In the genomic region with DNA sequence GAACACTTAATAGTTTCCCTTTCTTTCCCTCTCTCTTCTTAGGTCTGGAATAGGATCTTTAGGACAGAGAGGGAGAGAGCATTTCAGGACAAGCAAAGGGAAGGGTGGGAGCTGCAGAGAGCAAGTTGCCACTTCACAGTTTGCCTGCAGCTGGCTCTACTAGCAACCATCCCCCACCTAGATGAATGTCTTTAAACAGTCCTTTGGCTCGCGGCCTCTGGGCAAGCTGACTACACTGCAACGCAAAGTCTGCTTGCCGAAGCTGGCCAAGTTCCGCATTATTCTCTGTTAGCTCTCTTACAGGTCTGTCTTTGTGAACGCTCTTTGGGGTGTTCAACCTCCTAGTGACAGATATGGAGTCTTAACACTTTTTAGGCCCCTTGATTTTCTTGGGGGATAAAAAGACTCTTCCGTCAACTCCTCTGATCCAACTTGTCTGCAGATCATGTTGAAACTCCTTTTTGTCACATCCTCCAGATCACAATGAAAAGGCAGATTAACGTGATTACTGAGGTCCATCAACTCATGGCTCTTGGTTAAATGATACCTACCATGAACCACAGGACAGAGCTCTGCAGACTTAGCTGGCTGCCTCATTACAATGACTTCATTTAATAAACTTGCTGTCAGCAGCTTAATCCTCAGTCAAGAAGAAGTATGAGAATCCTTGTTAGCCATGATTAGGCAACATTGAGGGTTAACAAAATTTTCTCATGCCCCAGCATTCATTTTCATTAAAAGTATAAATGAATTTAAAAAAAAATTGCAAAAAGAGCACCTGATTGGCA, we compare ENCODE assay signal across 12 cellular contexts.
DNase-seq lines count a peak whose midpoint lies in the region; ATAC-seq and TF ChIP-seq lines count a peak whose summit lies in the region.
"Had no signal": no experiment of that assay in that cellular context is flagged by ENCODE, and none has a peak within 500 bp of the region (broad histone marks: within the 10 kb centered on the region; RNA-seq: fewer than 3 reads in every experiment).

No MANE protein-coding gene starts in this region.

- H4K5ac ChIP-seq in IMR-90 (ENCODE audit: low read depth, low read length): no peak overlapping the region

- H3K36me3 Mint-ChIP-seq in MCF 10A (ENCODE audit: insufficient read depth, unreplicated experiment): no peaks in the 10 kb centered on the region
- no peaks in the 10 kb centered on the region for H3K36me3 Mint-ChIP-seq in stimulated activated naive B cell treated with anti-CD40 and anti-IgM and Interleukin-4, amounts not matched to agents 10 μg/mL and 1 μg/mL and 100 μg/mL, for 72 hours
- no peaks in the 10 kb centered on the region for H3K36me3 Mint-ChIP-seq in activated CD8-positive, alpha-beta T cell treated with anti-CD3 and anti-CD28 coated beads for 36 hours (ENCODE audit: low read depth)
- H3K36me3 Mint-ChIP-seq: activated naive CD4-positive, alpha-beta T cell treated with anti-CD3 and anti-CD28 coated beads, Interleukin-2, amount 50 U/mL, for 24 hours; CD8-positive, alpha-beta T cell had no signal

- CTCF ChIA-PET in IMR-90 (lab: Yijun Ruan, JAX): interaction anchor here (0.6 to 0.8 kb wide), 2 partner anchors 13 to 1051 kb away, joined by 4 to 6 read pairs; no protein-coding TSS in a partner anchor
- CTCF ChIA-PET in MCF 10A (lab: Yijun Ruan, JAX): interaction anchor here (0.5 to 8.2 kb wide), 13 partner anchors 12 to 1395 kb away, joined by 3 to 77 read pairs (median 4); no protein-coding TSS in a partner anchor
- CTCF ChIA-PET in activated CD8-positive, alpha-beta T cell treated with anti-CD3 and anti-CD28 coated beads for 36 hours (lab: Charles Lee): interaction anchor here (1.5 to 1.8 kb wide), 2 partner anchors 10 to 13 kb away, joined by 4 to 10 read pairs; no protein-coding TSS in a partner anchor

- no peak overlapping the region for H2BK5ac ChIP-seq in IMR-90 (ENCODE audit: low read depth, low read length, poor library complexity, severe bottlenecking)

- no peak overlapping the region for H3K14ac ChIP-seq in IMR-90 (replicated peaks; ENCODE audit: low read depth, low read length)

- no peak for TF ChIP-seq RAD21 in IMR-90 (IDR thresholded peaks at IDR 0.05; ENCODE audit: low read length)

- 19% methylated on average over 3 of the region's 8 CpGs; no CpG with 5 or more reads in 1 of the 2 experiments for WGBS in IMR-90 (ENCODE audit: extremely low coverage in 2 of 2, insufficient read length in 1 of 2), 2 experiments

- no peaks in the 10 kb centered on the region for H3K27me3 Mint-ChIP-seq in MCF 10A (ENCODE audit: insufficient read depth, unreplicated experiment)
- peaks cover 32 to 35% of the 10 kb centered on the region in 2 donors for H3K27me3 Mint-ChIP-seq in stimulated activated naive B cell treated with anti-CD40 and anti-IgM and Interleukin-4, amounts not matched to agents 10 μg/mL and 1 μg/mL and 100 μg/mL, for 72 hours
- H3K27me3 Mint-ChIP-seq in activated CD8-positive, alpha-beta T cell treated with anti-CD3 and anti-CD28 coated beads for 36 hours: peaks cover 17% of the 10 kb centered on the region

- H3K23ac ChIP-seq in IMR-90 (ENCODE audit: low read depth, low read length): no peak overlapping the region; the same call in 1 of the 2 replicates

- no peak overlapping the region for H3K56ac ChIP-seq in IMR-90 (ENCODE audit: extremely low read depth, insufficient read depth, low read length)

- H2AFZ ChIP-seq in IMR-90 (replicated peaks; ENCODE audit: low read length, poor library complexity): peak overlapping the region; percentile 58

- peak; percentile 80 for ATAC-seq in IMR-90 (ENCODE audit: low read depth)
- ATAC-seq in stimulated activated naive B cell treated with anti-CD40 and anti-IgM and Interleukin-4, amounts not matched to agents 10 μg/mL and 1 μg/mL and 100 μg/mL, for 72 hours (replicated peaks): no peak
- no peak for ATAC-seq in activated CD8-positive, alpha-beta T cell treated with anti-CD3 and anti-CD28 coated beads for 36 hours
- ATAC-seq: CD8-positive, alpha-beta T cell had no signal

- H3K4me1 ChIP-seq in IMR-90 (ENCODE audit: control insufficient read depth, insufficient read depth, low read length) (peaks cover 14% of the 10 kb centered on the region), iPS-20b (ENCODE audit: insufficient read depth, low read length) (peaks cover 28% of the 10 kb centered on the region), skeletal muscle tissue (ENCODE audit: control insufficient read depth in 3 of 3, insufficient read depth in 3 of 3, low read length in 3 of 3) (peaks cover 53 to 64% (median 56%) of the 10 kb centered on the region in 3 donors)
- H3K4me1 ChIP-seq: spleen had no signal

- H3K27ac Mint-ChIP-seq in MCF 10A (ENCODE audit: low read depth, unreplicated experiment): no peak overlapping the region
- H3K27ac Mint-ChIP-seq in stimulated activated naive B cell treated with anti-CD40 and anti-IgM and Interleukin-4, amounts not matched to agents 10 μg/mL and 1 μg/mL and 100 μg/mL, for 72 hours: no peak overlapping the region
- no peak overlapping the region for H3K27ac Mint-ChIP-seq in activated CD8-positive, alpha-beta T cell treated with anti-CD3 and anti-CD28 coated beads for 36 hours
- H3K27ac Mint-ChIP-seq: activated naive CD4-positive, alpha-beta T cell treated with anti-CD3 and anti-CD28 coated beads, Interleukin-2, amount 50 U/mL, for 24 hours; CD8-positive, alpha-beta T cell had no signal

- intact Hi-C loops in IMR-90 (cut with micrococcal nuclease) (no loop called here), MCF 10A (cut with micrococcal nuclease) (no loop called here)
- intact Hi-C loops in activated CD8-positive, alpha-beta T cell treated with anti-CD3 and anti-CD28 coated beads for 36 hours (cut with micrococcal nuclease): no loop called here

- no peak overlapping the region for H4K91ac ChIP-seq in IMR-90 (ENCODE audit: insufficient read depth, low read depth, low read length)

- dilution Hi-C loops in IMR-90 (cut with HindIII; ENCODE audit: low sequenced_read_pairs, unreplicated experiment): no loop called here

- no peak overlapping the region for H2BK15ac ChIP-seq in IMR-90 (ENCODE audit: low read depth, low read length)

- H2BK20ac ChIP-seq in IMR-90 (ENCODE audit: low read depth, low read length): no peak overlapping the region

- H3K79me1 ChIP-seq in IMR-90 (ENCODE audit: low read depth in 1 of 2, low read length in 2 of 2): no peaks in the 10 kb centered on the region

- POLR2A ChIA-PET in IMR-90 (lab: Charles Lee; ENCODE audit: unreplicated experiment) (no interaction called here), MCF 10A (lab: Yijun Ruan, JAX) (interaction anchor here (1.4 to 3.1 kb wide), 7 partner anchors 9 to 158 kb away, joined by 3 to 20 read pairs (median 11); a partner anchor contains a TSS)
- POLR2A ChIA-PET in activated CD8-positive, alpha-beta T cell treated with anti-CD3 and anti-CD28 coated beads for 36 hours (lab: Charles Lee): no interaction called here

- DNase-seq in IMR-90 (peak; percentile 56), MCF 10A (ENCODE audit: unreplicated experiment) (peak; percentile 63), NCI-H510A treated with DMSO at 0.1 percent for 48 hours (lab: John Stamatoyannopoulos, UW) (no peak)
- DNase-seq in stimulated activated naive B cell treated with anti-CD40 and anti-IgM and Interleukin-4, amounts not matched to agents 10 μg/mL and 1 μg/mL and 100 μg/mL, for 72 hours: no peak
- DNase-seq in activated CD8-positive, alpha-beta T cell treated with anti-CD3 and anti-CD28 coated beads for 36 hours: no peak
- DNase-seq: CD8-positive, alpha-beta T cell; SIG-M5; spleen had no signal

- in situ Hi-C loops in IMR-90 (cut with MboI; ENCODE audit: low sequenced_read_pairs): no loop called here

- H3K4me1 Mint-ChIP-seq in MCF 10A (ENCODE audit: insufficient read depth, unreplicated experiment): peaks cover 20% of the 10 kb centered on the region
- no peaks in the 10 kb centered on the region for H3K4me1 Mint-ChIP-seq in stimulated activated naive B cell treated with anti-CD40 and anti-IgM and Interleukin-4, amounts not matched to agents 10 μg/mL and 1 μg/mL and 100 μg/mL, for 72 hours
- H3K4me1 Mint-ChIP-seq in activated CD8-positive, alpha-beta T cell treated with anti-CD3 and anti-CD28 coated beads for 36 hours (ENCODE audit: low read depth): no peaks in the 10 kb centered on the region
- H3K4me1 Mint-ChIP-seq: activated naive CD4-positive, alpha-beta T cell treated with anti-CD3 and anti-CD28 coated beads, Interleukin-2, amount 50 U/mL, for 24 hours had no signal

- BruUV-seq in IMR-90 (replicated peaks; lab: Mats Ljungman, UMichigan) (no TSS peak), MCF 10A (replicated peaks; lab: Mats Ljungman, UMichigan) (no TSS peak)

- TF ChIP-seq POLR2A in IMR-90 (IDR thresholded peaks at IDR 0.05; ENCODE audit: low read depth, low read length): no peak

- H3K27me3 ChIP-seq in IMR-90 (ENCODE audit: control insufficient read depth, insufficient read depth, low read length) (peaks cover 18% of the 10 kb centered on the region), iPS-20b (ENCODE audit: insufficient read depth, low read length) (no peaks in the 10 kb centered on the region), skeletal muscle tissue (ENCODE audit: control insufficient read depth in 3 of 3, insufficient read depth in 3 of 3, low read length in 3 of 3) (peaks cover 0 to 2% (median 0%) of the 10 kb centered on the region in 3 donors)

- H3K36me3 ChIP-seq in IMR-90 (ENCODE audit: control insufficient read depth, insufficient read depth, low read length): no peaks in the 10 kb centered on the region
- H3K36me3 ChIP-seq in iPS-20b (ENCODE audit: insufficient read depth, low read depth, low read length): no peaks in the 10 kb centered on the region
- no peaks in the 10 kb centered on the region for H3K36me3 ChIP-seq in skeletal muscle tissue (ENCODE audit: control insufficient read depth in 3 of 3, insufficient read depth in 3 of 3, low read length in 3 of 3)
- H3K36me3 ChIP-seq: HAP-1, spleen had no signal

- H3K9me3 Mint-ChIP-seq in MCF 10A (ENCODE audit: unreplicated experiment): no peaks in the 10 kb centered on the region
- no peaks in the 10 kb centered on the region for H3K9me3 Mint-ChIP-seq in stimulated activated naive B cell treated with anti-CD40 and anti-IgM and Interleukin-4, amounts not matched to agents 10 μg/mL and 1 μg/mL and 100 μg/mL, for 72 hours
- no peaks in the 10 kb centered on the region for H3K9me3 Mint-ChIP-seq in activated CD8-positive, alpha-beta T cell treated with anti-CD3 and anti-CD28 coated beads for 36 hours
- H3K9me3 Mint-ChIP-seq: activated naive CD4-positive, alpha-beta T cell treated with anti-CD3 and anti-CD28 coated beads, Interleukin-2, amount 50 U/mL, for 24 hours; CD8-positive, alpha-beta T cell had no signal

- H2AK9ac ChIP-seq in IMR-90 (replicated peaks; ENCODE audit: low read depth, low read length, poor library complexity): no peak overlapping the region

- H3K4me3 Mint-ChIP-seq in MCF 10A (ENCODE audit: unreplicated experiment): no peak overlapping the region
- no peak overlapping the region for H3K4me3 Mint-ChIP-seq in stimulated activated naive B cell treated with anti-CD40 and anti-IgM and Interleukin-4, amounts not matched to agents 10 μg/mL and 1 μg/mL and 100 μg/mL, for 72 hours
- H3K4me3 Mint-ChIP-seq in activated CD8-positive, alpha-beta T cell treated with anti-CD3 and anti-CD28 coated beads for 36 hours: no peak overlapping the region
- H3K4me3 Mint-ChIP-seq: activated naive CD4-positive, alpha-beta T cell treated with anti-CD3 and anti-CD28 coated beads, Interleukin-2, amount 50 U/mL, for 24 hours; CD8-positive, alpha-beta T cell had no signal

- H3K4me2 ChIP-seq in IMR-90 (ENCODE audit: low read depth, low read length): peak overlapping the region; percentile 61; the same call in 1 of the 2 replicates

- no peak for TF ChIP-seq CTCF in IMR-90 (conservative IDR thresholded peaks at IDR 0.05; ENCODE audit: low read depth, low read length)
- TF ChIP-seq CTCF in MCF 10A (IDR thresholded peaks at IDR 0.05; ENCODE audit: unreplicated experiment): no peak
- TF ChIP-seq CTCF in activated CD8-positive, alpha-beta T cell treated with anti-CD3 and anti-CD28 coated beads for 36 hours (IDR thresholded peaks at IDR 0.05): no peak

- H3K18ac ChIP-seq in IMR-90 (ENCODE audit: low read depth, low read length): no peak overlapping the region

- H3K9me3 ChIP-seq in IMR-90 (ENCODE audit: control insufficient read depth, insufficient read depth, low read length) (no peaks in the 10 kb centered on the region), iPS-20b (ENCODE audit: insufficient read depth, low read depth, low read length) (no peaks in the 10 kb centered on the region), skeletal muscle tissue (ENCODE audit: control insufficient read depth in 3 of 3, low read length in 3 of 3) (no peaks in the 10 kb centered on the region)
- H3K9me3 ChIP-seq: HAP-1, spleen had no signal

- no peak overlapping the region for H2AK5ac ChIP-seq in IMR-90 (ENCODE audit: low read depth, low read length)

- H3K4me3 ChIP-seq in IMR-90 (ENCODE audit: insufficient read depth, low read depth, low read length) (no peak overlapping the region), iPS-20b (ENCODE audit: low read length) (0 out of 2 replicates have a peak overlapping the region, but pooled peaks have one; percentile 13), skeletal muscle tissue (ENCODE audit: low read length in 3 of 3) (peak overlapping the region in 2 of 3 donors; percentile 15 to 32)
- H3K4me3 ChIP-seq: HAP-1, spleen had no signal

- H3K27ac ChIP-seq in IMR-90 (ENCODE audit: insufficient read depth, low read length) (no peak overlapping the region), iPS-20b (ENCODE audit: low read length) (no peak overlapping the region), skeletal muscle tissue (ENCODE audit: low read depth, low read length) (no peak overlapping the region)
- H3K27ac ChIP-seq: spleen had no signal

- H3K9ac ChIP-seq in IMR-90 (ENCODE audit: low read depth, low read length) (no peak overlapping the region), iPS-20b (ENCODE audit: low read depth, low read length) (no peak overlapping the region), skeletal muscle tissue (ENCODE audit: low read depth in 1 of 3, low read length in 3 of 3) (peak overlapping the region in 1 of 3 donors; percentile 28)

- no peak overlapping the region for H2BK120ac ChIP-seq in IMR-90 (ENCODE audit: low read depth, low read length)

- no peak overlapping the region for H4K8ac ChIP-seq in IMR-90 (ENCODE audit: low read depth in 2 of 2, low read length in 2 of 2)

- H3K9me1 ChIP-seq in IMR-90 (ENCODE audit: insufficient read depth, low read length): no peaks in the 10 kb centered on the region; the same call in 1 of the 2 replicates

- no peak overlapping the region for H3K4ac ChIP-seq in IMR-90 (ENCODE audit: low read depth, low read length)

- H4K20me1 ChIP-seq in IMR-90 (ENCODE audit: insufficient read depth, low read length): no peaks in the 10 kb centered on the region

Comparison
In these comparisons a context has a peak if more than half of its experiments do, and no peak if none do; other contexts are left out.
1. DNase-seq: peak in IMR-90 (single experiment) and MCF 10A (single experiment); none in NCI-H510A treated with DMSO at 0.1 percent for 48 hours (single experiment), stimulated activated naive B cell treated with anti-CD40 and anti-IgM and Interleukin-4, amounts not matched to agents 10 μg/mL and 1 μg/mL and 100 μg/mL, for 72 hours (single experiment) and activated CD8-positive, alpha-beta T cell treated with anti-CD3 and anti-CD28 coated beads for 36 hours (single experiment).